Comparison of ENCODE assay signal across 7 cellular contexts in genomic region chr2:89027536-89027935, GRCh38.
A peak's percentile ranks its signal among the peaks of the same experiment; 100 is the strongest.
DNase-seq lines count a peak whose midpoint lies in the region; ATAC-seq and TF ChIP-seq lines count a peak whose summit lies in the region.
"Not testable (repeated sequence)": the region's sequence is repeated elsewhere in the genome, so short reads cannot be mapped to it uniquely, and the experiment has no call there.

No MANE protein-coding gene starts in this region.

- not testable (repeated sequence) for TF ChIP-seq CTCF in GM12864 (IDR thresholded peaks at IDR 0.05; ENCODE audit: low read depth, low read length, missing control alignments); OCI-LY1 (IDR thresholded peaks at IDR 0.05; ENCODE audit: low read length); activated B cell treated with CpG ODN at 0.5 μM for 24 hours (IDR thresholded peaks at IDR 0.05)

- H3K27ac Mint-ChIP-seq in activated B cell treated with CpG ODN at 0.5 μM for 24 hours = not testable (repeated sequence)
- H3K27ac Mint-ChIP-seq in naive B cell = peak overlapping the region in 2 of 6 donors; percentile 31 to 69
- peak overlapping the region; percentile 56 for H3K27ac Mint-ChIP-seq in stimulated activated naive B cell treated with anti-CD40 and anti-IgM and Interleukin-4, amounts not matched to agents 10 μg/mL and 1 μg/mL and 100 μg/mL, for 72 hours

- H3K9me3 Mint-ChIP-seq in activated B cell treated with CpG ODN at 0.5 μM for 24 hours; naive B cell; stimulated activated naive B cell treated with anti-CD40 and anti-IgM and Interleukin-4, amounts not matched to agents 10 μg/mL and 1 μg/mL and 100 μg/mL, for 72 hours: not testable (repeated sequence)

- not testable (repeated sequence) for H3K9me2 ChIP-seq in OCI-LY1 (ENCODE audit: low read depth, low read length)

- H3K4me3 Mint-ChIP-seq in activated B cell treated with CpG ODN at 0.5 μM for 24 hours (peak overlapping the region; percentile 11), naive B cell (peak overlapping the region; percentile 23 to 84 (median 49))
- H3K4me3 Mint-ChIP-seq in stimulated activated naive B cell treated with anti-CD40 and anti-IgM and Interleukin-4, amounts not matched to agents 10 μg/mL and 1 μg/mL and 100 μg/mL, for 72 hours = not testable (repeated sequence)

- H3K36me3 Mint-ChIP-seq in activated B cell treated with CpG ODN at 0.5 μM for 24 hours (ENCODE audit: low read depth); naive B cell; stimulated activated naive B cell treated with anti-CD40 and anti-IgM and Interleukin-4, amounts not matched to agents 10 μg/mL and 1 μg/mL and 100 μg/mL, for 72 hours: not testable (repeated sequence)

- H3K27me3 ChIP-seq in OCI-LY1 (ENCODE audit: insufficient read depth, low read length) = not testable (repeated sequence)

- H3F3A ChIP-seq in OCI-LY1 (ENCODE audit: insufficient read depth, low read length) = not testable (repeated sequence)

- H3K9me3 ChIP-seq in OCI-LY1 (ENCODE audit: low read length) = not testable (repeated sequence)

- H3K27me3 Mint-ChIP-seq in activated B cell treated with CpG ODN at 0.5 μM for 24 hours; naive B cell; stimulated activated naive B cell treated with anti-CD40 and anti-IgM and Interleukin-4, amounts not matched to agents 10 μg/mL and 1 μg/mL and 100 μg/mL, for 72 hours: not testable (repeated sequence)

- H3K4me1 ChIP-seq in OCI-LY1 (ENCODE audit: insufficient read depth, low read length, severe bottlenecking) = peaks cover 32% of the 10 kb centered on the region

- H3K36me3 ChIP-seq in OCI-LY1 (ENCODE audit: insufficient read depth, low read length) = not testable (repeated sequence)

- not testable (repeated sequence) for H4K20me1 ChIP-seq in OCI-LY1 (ENCODE audit: insufficient read depth, low read length)

- not testable (repeated sequence) for ATAC-seq in activated B cell treated with CpG ODN at 0.5 μM for 24 hours (ENCODE audit: low read depth); naive B cell (ENCODE audit: low read depth in 2 of 2); stimulated activated naive B cell treated with anti-CD40 and anti-IgM and Interleukin-4, amounts not matched to agents 10 μg/mL and 1 μg/mL and 100 μg/mL, for 72 hours (replicated peaks)

- peaks cover 12% of the 10 kb centered on the region for H3K4me1 Mint-ChIP-seq in activated B cell treated with CpG ODN at 0.5 μM for 24 hours
- H3K4me1 Mint-ChIP-seq in naive B cell; stimulated activated naive B cell treated with anti-CD40 and anti-IgM and Interleukin-4, amounts not matched to agents 10 μg/mL and 1 μg/mL and 100 μg/mL, for 72 hours: not testable (repeated sequence)

- CTCF ChIA-PET in activated B cell treated with CpG ODN at 0.5 μM for 24 hours (lab: Charles Lee) = not testable (repeated sequence)

- H3K27ac ChIP-seq in OCI-LY1 (ENCODE audit: low read depth, low read length, poor library complexity, severe bottlenecking) = peak overlapping the region; percentile 93

- H3K4me3 ChIP-seq in GM12864 (ENCODE audit: low read depth, low read length) = peak overlapping the region; percentile 14; the same call in 1 of the 2 replicates
- peak overlapping the region; percentile 51 for H3K4me3 ChIP-seq in OCI-LY1 (ENCODE audit: low read depth, low read length, poor library complexity, severe bottlenecking)

- H2AFZ ChIP-seq in OCI-LY1 (ENCODE audit: low read length) = not testable (repeated sequence)

- not testable (repeated sequence) for DNase-seq in GM12864 (ENCODE audit: low read depth); activated B cell treated with CpG ODN at 0.5 μM for 24 hours; stimulated activated naive B cell treated with anti-CD40 and anti-IgM and Interleukin-4, amounts not matched to agents 10 μg/mL and 1 μg/mL and 100 μg/mL, for 72 hours
- DNase-seq in NAMALWA (ENCODE audit: low spot score) = peak; percentile 67
- DNase-seq in NCI-H748 (lab: John Stamatoyannopoulos, UW; ENCODE audit: unreplicated experiment) = peak; percentile 15
- peak; percentile 3 for DNase-seq in naive B cell

- not testable (repeated sequence) for H3K79me2 ChIP-seq in OCI-LY1 (ENCODE audit: insufficient read depth, low read length)

- intact Hi-C loops in activated B cell treated with CpG ODN at 0.5 μM for 24 hours (cut with micrococcal nuclease) = not testable (repeated sequence)

- POLR2A ChIA-PET in activated B cell treated with CpG ODN at 0.5 μM for 24 hours (lab: Charles Lee) = not testable (repeated sequence)

- peak overlapping the region; percentile 66 for H3K9ac ChIP-seq in OCI-LY1 (ENCODE audit: low read length)

- peak overlapping the region; percentile 34 for H3K4me2 ChIP-seq in OCI-LY1 (ENCODE audit: low read length)
